In genomic region chr20:52037370-52037769, GRCh38 we compare ENCODE assay signal across 1 cellular context.
TF ChIP-seq lines count a peak whose summit lies in the region.

No MANE protein-coding gene starts in this region.

TF ChIP-seq in WTC11, 78 proteins besides CTCF, POLR2A, EP300 and RAD21 (continued from another document):
- no peak for TF ChIP-seq ZNF425 (CRISPR knock-in tag; conservative IDR thresholded peaks at IDR 0.05)
- TF ChIP-seq HMGA2 (CRISPR knock-in tag; IDR thresholded peaks at IDR 0.05), result no peak
- TF ChIP-seq ZNF671 (CRISPR knock-in tag; IDR thresholded peaks at IDR 0.05), result no peak
- no peak for TF ChIP-seq GRHL2 (CRISPR knock-in tag; IDR thresholded peaks at IDR 0.05; ENCODE audit: insufficient replicate concordance, severe bottlenecking)
